Comparison of ENCODE assay signal across 12 cellular contexts in the genomic region with DNA sequence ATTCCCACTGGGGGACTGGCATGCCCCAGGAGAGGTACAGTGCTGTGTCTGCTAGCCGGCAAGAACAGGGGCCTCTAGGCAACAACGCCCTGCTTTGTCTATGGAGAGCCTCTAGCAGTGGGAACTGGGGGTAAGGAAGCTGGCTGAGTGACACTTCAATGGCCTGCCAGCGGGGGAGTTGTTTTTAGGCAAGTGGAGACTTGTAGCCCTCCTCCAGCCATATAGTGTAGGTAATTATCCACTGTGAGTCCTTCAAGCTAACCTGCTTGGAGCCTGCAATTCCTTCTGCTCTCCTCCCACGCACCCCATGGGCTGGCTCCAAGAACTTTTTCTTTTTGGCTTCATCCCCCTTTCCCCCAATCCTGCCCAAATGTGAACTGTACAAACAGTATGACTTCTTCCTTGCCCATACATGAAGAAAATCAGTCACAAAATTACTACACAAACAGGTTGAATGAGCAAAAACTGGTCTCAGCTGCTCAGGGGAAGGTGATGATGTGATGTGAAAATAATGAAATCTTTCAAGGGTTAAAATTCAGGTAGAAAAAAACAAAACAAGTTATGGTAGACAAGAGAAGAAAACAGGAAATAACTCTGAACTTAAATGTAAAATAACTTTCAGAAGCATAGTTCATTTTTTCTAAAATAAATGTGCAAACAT. TPM values are rescaled to one million over a fixed set of nuclear protein-coding genes. Genes with fewer than 3 reads are reported as not detected.
DNase-seq lines count a peak whose midpoint lies in the region; ATAC-seq and TF ChIP-seq lines count a peak whose summit lies in the region.
"Had no signal": no experiment of that assay in that cellular context is flagged by ENCODE, and none has a peak within 500 bp of the region (broad histone marks: within the 10 kb centered on the region; RNA-seq: fewer than 3 reads in every experiment).

No MANE protein-coding gene starts in this region.

- H3K27ac ChIP-seq in KOPT-K1 (ENCODE audit: low read depth, low read length, poor library complexity, severe bottlenecking) = peak overlapping the region; percentile 75
- H3K27ac ChIP-seq: esophagus muscularis mucosa, SJCRH30 had no signal

- H3K36me3 Mint-ChIP-seq in T-helper 2 cell treated with Interferon-gamma antibody and Interleukin-4, amounts not matched to agents 5 μg/mL and 100 μg/mL, for 36 hours (ENCODE audit: low read depth) = peaks cover 41% of the 10 kb centered on the region
- peaks cover 31% of the 10 kb centered on the region for H3K36me3 Mint-ChIP-seq in activated CD8-positive, alpha-beta T cell treated with anti-CD3 and anti-CD28 coated beads for 36 hours (ENCODE audit: low read depth)
- H3K36me3 Mint-ChIP-seq in neural crest cell (ENCODE audit: low read depth) (no peaks in the 10 kb centered on the region), endothelial cell (ENCODE audit: low read depth, unreplicated experiment) (no peaks in the 10 kb centered on the region)

- in situ Hi-C loops in GM13976 (cut with MboI; ENCODE audit: low sequenced_read_pairs, unreplicated experiment) = no loop called here

- TF ChIP-seq CTCF in activated CD8-positive, alpha-beta T cell treated with anti-CD3 and anti-CD28 coated beads for 36 hours (IDR thresholded peaks at IDR 0.05) = no peak
- TF ChIP-seq CTCF in neural crest cell (conservative IDR thresholded peaks at IDR 0.05) (no peak), GM13976 (IDR thresholded peaks at IDR 0.05; ENCODE audit: borderline replicate concordance, control extremely low read depth, extremely low read depth, insufficient read depth, missing control alignments) (no peak), endothelial cell (IDR thresholded peaks at IDR 0.05; ENCODE audit: unreplicated experiment) (no peak)

- no peaks in the 10 kb centered on the region for H3K9me3 Mint-ChIP-seq in T-helper 2 cell treated with Interferon-gamma antibody and Interleukin-4, amounts not matched to agents 5 μg/mL and 100 μg/mL, for 36 hours
- H3K9me3 Mint-ChIP-seq in activated CD8-positive, alpha-beta T cell treated with anti-CD3 and anti-CD28 coated beads for 36 hours = no peaks in the 10 kb centered on the region
- H3K9me3 Mint-ChIP-seq in neural crest cell (no peaks in the 10 kb centered on the region), endothelial cell (ENCODE audit: unreplicated experiment) (no peaks in the 10 kb centered on the region)

- H3K9me3 ChIP-seq in KOPT-K1 (ENCODE audit: insufficient read depth, low read length, poor library complexity, severe bottlenecking) = no peaks in the 10 kb centered on the region
- H3K9me3 ChIP-seq: esophagus muscularis mucosa, SJCRH30 had no signal

- CTCF ChIA-PET in activated CD8-positive, alpha-beta T cell treated with anti-CD3 and anti-CD28 coated beads for 36 hours (lab: Charles Lee) = interaction anchor here (1.1 to 2.3 kb wide), 3 partner anchors 15 to 439 kb away, joined by 3 to 5 read pairs (median 5); no protein-coding TSS in a partner anchor

- ATAC-seq in activated CD8-positive, alpha-beta T cell treated with anti-CD3 and anti-CD28 coated beads for 36 hours = peak; percentile 22
- ATAC-seq in HG02840 (IDR thresholded peaks at IDR 0.05; ENCODE audit: low FRiP score, unreplicated experiment) = no peak

- H3K4me3 Mint-ChIP-seq in T-helper 2 cell treated with Interferon-gamma antibody and Interleukin-4, amounts not matched to agents 5 μg/mL and 100 μg/mL, for 36 hours = peak overlapping the region; percentile 56
- H3K4me3 Mint-ChIP-seq in activated CD8-positive, alpha-beta T cell treated with anti-CD3 and anti-CD28 coated beads for 36 hours = peak overlapping the region; percentile 65
- H3K4me3 Mint-ChIP-seq in neural crest cell (peak overlapping the region; percentile 29), endothelial cell (ENCODE audit: unreplicated experiment) (no peak overlapping the region)

- H3K4me1 Mint-ChIP-seq in T-helper 2 cell treated with Interferon-gamma antibody and Interleukin-4, amounts not matched to agents 5 μg/mL and 100 μg/mL, for 36 hours (ENCODE audit: low read depth) = peaks cover 55% of the 10 kb centered on the region
- H3K4me1 Mint-ChIP-seq in activated CD8-positive, alpha-beta T cell treated with anti-CD3 and anti-CD28 coated beads for 36 hours (ENCODE audit: low read depth) = peaks cover 78% of the 10 kb centered on the region
- peaks cover 47% of the 10 kb centered on the region for H3K4me1 Mint-ChIP-seq in neural crest cell
- peaks cover 7% of the 10 kb centered on the region for H3K4me1 Mint-ChIP-seq in endothelial cell (ENCODE audit: unreplicated experiment)

- H3K27me3 Mint-ChIP-seq in T-helper 2 cell treated with Interferon-gamma antibody and Interleukin-4, amounts not matched to agents 5 μg/mL and 100 μg/mL, for 36 hours (ENCODE audit: low read depth) = no peaks in the 10 kb centered on the region
- no peaks in the 10 kb centered on the region for H3K27me3 Mint-ChIP-seq in activated CD8-positive, alpha-beta T cell treated with anti-CD3 and anti-CD28 coated beads for 36 hours
- no peaks in the 10 kb centered on the region for H3K27me3 Mint-ChIP-seq in neural crest cell (ENCODE audit: low read depth)
- H3K27me3 Mint-ChIP-seq in endothelial cell (ENCODE audit: unreplicated experiment) = no peaks in the 10 kb centered on the region

- intact Hi-C loops in activated CD8-positive, alpha-beta T cell treated with anti-CD3 and anti-CD28 coated beads for 36 hours (cut with micrococcal nuclease) = no loop called here

- H3K36me3 ChIP-seq in KOPT-K1 (ENCODE audit: insufficient read depth, low read length) = peaks cover 96% of the 10 kb centered on the region
- H3K36me3 ChIP-seq: esophagus muscularis mucosa had no signal

- DNase-seq in T-helper 2 cell treated with Interferon-gamma antibody and Interleukin-4, amounts not matched to agents 5 μg/mL and 100 μg/mL, for 36 hours (ENCODE audit: low spot score) = no peak
- DNase-seq in T-helper 2 cell (no peak), neural crest cell (ENCODE audit: low read depth, low spot score) (peak; percentile 32), GM13976 (ENCODE audit: low spot score) (no peak), endothelial cell (ENCODE audit: low spot score) (no peak)
- DNase-seq in activated CD8-positive, alpha-beta T cell treated with anti-CD3 and anti-CD28 coated beads for 36 hours = peak; percentile 46
- DNase-seq: ACHN, mesenchymal stem cell, SJCRH30 had no signal

- peak overlapping the region; percentile 53 for H3K27ac Mint-ChIP-seq in T-helper 2 cell treated with Interferon-gamma antibody and Interleukin-4, amounts not matched to agents 5 μg/mL and 100 μg/mL, for 36 hours
- H3K27ac Mint-ChIP-seq in activated CD8-positive, alpha-beta T cell treated with anti-CD3 and anti-CD28 coated beads for 36 hours = peak overlapping the region; percentile 94
- H3K27ac Mint-ChIP-seq in neural crest cell (ENCODE audit: unreplicated experiment) (no peak overlapping the region), endothelial cell (ENCODE audit: unreplicated experiment) (no peak overlapping the region)

- POLR2A ChIA-PET in activated CD8-positive, alpha-beta T cell treated with anti-CD3 and anti-CD28 coated beads for 36 hours (lab: Charles Lee) = interaction anchor here (0.8 to 3.7 kb wide), 8 partner anchors 8 to 54 kb away, joined by 3 to 12 read pairs (median 4); a partner anchor contains a TSS

RNA-seq across cellular contexts. Expression of a gene that starts 33.1 kb away (rescaled TPM):
- 100 to 1,000 TPM; 178 to 182 TPM for total RNA-seq in activated CD8-positive, alpha-beta T cell treated with anti-CD3 and anti-CD28 coated beads for 36 hours
- 55.0 and 62.1 TPM in 2 replicates for total RNA-seq in neural crest cell
- total RNA-seq in endothelial cell (ENCODE audit: unreplicated experiment) = 15.9 TPM

Comparison
In these comparisons a context has a peak if more than half of its experiments do, and no peak if none do; other contexts are left out.
1. DNase-seq: peak in activated CD8-positive, alpha-beta T cell treated with anti-CD3 and anti-CD28 coated beads for 36 hours (single experiment) and neural crest cell (single experiment); none in T-helper 2 cell treated with Interferon-gamma antibody and Interleukin-4, amounts not matched to agents 5 μg/mL and 100 μg/mL, for 36 hours (single experiment), T-helper 2 cell (0 of 5), GM13976 (single experiment) and endothelial cell (single experiment).
2. H3K27ac Mint-ChIP-seq: peak in T-helper 2 cell treated with Interferon-gamma antibody and Interleukin-4, amounts not matched to agents 5 μg/mL and 100 μg/mL, for 36 hours (single experiment) and activated CD8-positive, alpha-beta T cell treated with anti-CD3 and anti-CD28 coated beads for 36 hours (single experiment); none in neural crest cell (single experiment) and endothelial cell (single experiment).